Comparison of ENCODE assay signal across 8 cellular contexts in the genomic region with DNA sequence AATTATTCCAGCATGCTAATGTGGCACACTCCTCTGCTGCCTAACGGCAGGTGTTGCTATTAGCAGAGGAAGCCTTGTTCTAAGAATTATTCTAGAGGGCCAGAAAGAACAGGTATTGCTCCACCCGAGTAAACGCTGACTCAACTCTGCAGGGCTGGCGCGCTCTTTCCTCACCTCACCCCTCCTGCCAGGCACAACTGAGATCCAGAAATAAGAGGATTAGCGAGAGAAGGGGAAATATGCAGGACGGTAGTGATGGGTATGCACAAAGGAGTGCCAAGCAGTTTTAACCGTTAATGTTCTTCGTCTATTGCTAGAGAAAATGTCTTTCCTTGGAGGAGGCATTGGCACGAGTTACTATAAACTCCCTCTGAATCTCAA. TPM values are rescaled to one million over a fixed set of nuclear protein-coding genes. Genes with fewer than 3 reads are reported as not detected.
DNase-seq lines count a peak whose midpoint lies in the region; ATAC-seq and TF ChIP-seq lines count a peak whose summit lies in the region.

No MANE protein-coding gene starts in this region.

- H3K4me3 ChIP-seq in epithelial cell of esophagus (ENCODE audit: low read length): peak overlapping the region; percentile 52

- ATAC-seq in GM19324 (IDR thresholded peaks at IDR 0.05; ENCODE audit: low FRiP score, unreplicated experiment): peak; percentile 20
- ATAC-seq in omental fat pad (ENCODE audit: low FRiP score): peak; percentile 80
- no peak for ATAC-seq in GM18520 (IDR thresholded peaks at IDR 0.05; ENCODE audit: unreplicated experiment)

- in situ Hi-C loops in ACHN (cut with HindIII; ENCODE audit: low pct_ligation_motif_present, low pct_unique_long_range_greater_than_20kb, low sequenced_read_pairs) (no loop called here), KBM-7 (cut with MboI; ENCODE audit: low pct_unique_long_range_greater_than_20kb, low sequenced_read_pairs) (no loop called here)

- DNase-seq in ACHN (peak; percentile 67), NCI-H82 treated with DMSO at 0.1 percent for 48 hours (lab: John Stamatoyannopoulos, UW; ENCODE audit: unreplicated experiment) (peak; percentile 37), epithelial cell of esophagus (ENCODE audit: low read depth) (peak; percentile 84), omental fat pad (ENCODE audit: low spot score) (no peak), KBM-7 (no peak)
- no peak for DNase-seq in stimulated activated CD4-positive, alpha-beta T cell treated with anti-CD3 and anti-CD28 coated beads, Interleukin-4, amount 100 ng/mL, for 4 hours

- TF ChIP-seq CTCF in epithelial cell of esophagus (IDR thresholded peaks at IDR 0.05; ENCODE audit: insufficient read depth, low read depth, low read length, missing control alignments) (no peak), omental fat pad (IDR thresholded peaks at IDR 0.05) (no peak)

RNA-seq across cellular contexts. Expression of a gene that starts 0.4 kb away (rescaled TPM):
- total RNA-seq in omental fat pad: 10 to 100 TPM in 2 of 4 donors, 1 to 10 TPM in 2; 1.4 to 15.7 (median 7.9) TPM

Comparison
In these comparisons a context has a peak if more than half of its experiments do, and no peak if none do; other contexts are left out.
1. DNase-seq: peak in ACHN (single experiment), NCI-H82 treated with DMSO at 0.1 percent for 48 hours (single experiment) and epithelial cell of esophagus (single experiment); none in omental fat pad (single experiment), KBM-7 (single experiment) and stimulated activated CD4-positive, alpha-beta T cell treated with anti-CD3 and anti-CD28 coated beads, Interleukin-4, amount 100 ng/mL, for 4 hours (0 of 2).